In the genomic region with DNA sequence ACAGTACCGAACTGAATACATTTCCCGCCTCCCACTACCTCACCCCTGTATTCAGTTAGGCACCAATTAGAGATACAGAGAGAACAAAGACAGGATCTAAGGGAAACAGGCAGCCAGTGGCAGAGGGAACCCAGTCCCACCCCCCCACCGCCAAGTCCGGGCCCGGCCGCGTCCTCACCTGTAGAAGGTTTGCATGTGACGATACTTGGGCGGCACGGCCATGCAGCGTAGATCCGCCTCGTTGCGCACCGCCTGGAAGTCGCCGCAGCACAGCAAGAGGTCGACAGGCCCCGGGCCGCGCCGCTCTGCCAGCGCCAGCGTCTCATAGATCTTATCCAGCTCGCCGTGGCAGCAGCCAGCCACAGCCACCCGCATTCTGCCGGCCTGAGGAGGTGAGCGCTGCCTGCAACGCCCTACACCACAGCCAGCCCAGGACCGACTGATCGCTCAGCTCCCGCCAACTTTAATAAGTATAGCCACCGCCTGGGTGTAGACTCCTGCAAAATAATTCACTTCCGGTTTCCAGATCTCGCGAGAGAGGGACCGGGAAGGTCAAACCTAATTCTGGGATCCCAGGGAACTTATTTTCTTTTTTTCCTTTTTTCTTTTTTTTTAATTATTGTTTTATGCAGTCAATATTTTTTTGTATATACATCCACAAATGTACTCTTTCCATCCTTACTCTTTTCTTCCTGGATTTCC, we compare ENCODE assay signal across 8 cellular contexts. TPM values are rescaled to one million over a fixed set of nuclear protein-coding genes. Genes with fewer than 3 reads are reported as not detected.
DNase-seq lines count a peak whose midpoint lies in the region; ATAC-seq, FAIRE-seq and TF ChIP-seq lines count a peak whose summit lies in the region.

A gene with protein sequence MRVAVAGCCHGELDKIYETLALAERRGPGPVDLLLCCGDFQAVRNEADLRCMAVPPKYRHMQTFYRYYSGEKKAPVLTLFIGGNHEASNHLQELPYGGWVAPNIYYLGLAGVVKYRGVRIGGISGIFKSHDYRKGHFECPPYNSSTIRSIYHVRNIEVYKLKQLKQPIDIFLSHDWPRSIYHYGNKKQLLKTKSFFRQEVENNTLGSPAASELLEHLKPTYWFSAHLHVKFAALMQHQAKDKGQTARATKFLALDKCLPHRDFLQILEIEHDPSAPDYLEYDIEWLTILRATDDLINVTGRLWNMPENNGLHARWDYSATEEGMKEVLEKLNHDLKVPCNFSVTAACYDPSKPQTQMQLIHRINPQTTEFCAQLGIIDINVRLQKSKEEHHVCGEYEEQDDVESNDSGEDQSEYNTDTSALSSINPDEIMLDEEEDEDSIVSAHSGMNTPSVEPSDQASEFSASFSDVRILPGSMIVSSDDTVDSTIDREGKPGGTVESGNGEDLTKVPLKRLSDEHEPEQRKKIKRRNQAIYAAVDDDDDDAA (minus strand): TSS at position 501 of the 702 bp plus-strand sequence. CDS start 126 bp downstream, at position 375.

- DNase-seq in AG08395 (ENCODE audit: low spot score) (peak; percentile 85), NCI-H2196 treated with DMSO at 0.1 percent for 48 hours (lab: John Stamatoyannopoulos, UW; ENCODE audit: unreplicated experiment) (peak; percentile 79), cardiac fibroblast (ENCODE audit: low read depth in 2 of 2) (peak; percentile 85 to 88), iPS-NIHi11 (ENCODE audit: low spot score) (peak; percentile 76), small intestine (peak; percentile 90)

- H3K9me3 ChIP-seq in small intestine (ENCODE audit: control insufficient read depth, low read depth): no peaks in the 10 kb centered on the region

- WGBS in small intestine, 3 donors: 0% methylated on average over 37 to 38 of the region's 38 CpGs

- FAIRE-seq in small intestine (lab: Jason Lieb, UNC): no peak

- TF ChIP-seq CTCF in WI38 (IDR thresholded peaks at IDR 0.05; ENCODE audit: low read depth, low read length) (no peak), cardiac fibroblast (IDR thresholded peaks at IDR 0.05; ENCODE audit: low read depth, low read length) (no peak)

- no peaks in the 10 kb centered on the region for H3K36me3 ChIP-seq in small intestine (ENCODE audit: control insufficient read depth in 2 of 2, insufficient read depth in 2 of 2, low read length in 2 of 2)

- H3K27ac ChIP-seq in small intestine (ENCODE audit: low read depth in 1 of 2, low read length in 1 of 2): peak within 1 kb of the TSS; percentile 73 to 90

- H3K27me3 ChIP-seq in small intestine (ENCODE audit: control insufficient read depth in 2 of 2, insufficient read depth in 2 of 2, low read length in 2 of 2): no peaks in the 10 kb centered on the region

- peaks cover 0 to 5% of the 10 kb centered on the region in 2 donors for H3K4me1 ChIP-seq in small intestine (ENCODE audit: control insufficient read depth in 2 of 2, insufficient read depth in 1 of 2, low read depth in 1 of 2, low read length in 1 of 2)

- H3K4me3 ChIP-seq in WI38 (ENCODE audit: low read depth, low read length) (peak within 1 kb of the TSS; percentile 77), cardiac fibroblast (replicated peaks in 1 of 2; ENCODE audit: low read depth in 2 of 2, low read length in 2 of 2) (peak within 1 kb of the TSS; percentile 74 to 92), small intestine (ENCODE audit: low read depth in 1 of 2, low read length in 2 of 2) (peak within 1 kb of the TSS; percentile 88 to 94)

- peak; percentile 93 for ATAC-seq in GM18907 (IDR thresholded peaks at IDR 0.05; ENCODE audit: unreplicated experiment)
- ATAC-seq in HG03139 (IDR thresholded peaks at IDR 0.05; ENCODE audit: unreplicated experiment): peak; percentile 93

RNA-seq across cellular contexts. Expression of the gene that starts here (rescaled TPM):
- polyA plus RNA-seq in small intestine: 1 to 10 TPM; 4.9 to 8.4 (median 6.5) TPM

Comparison
In these comparisons a context has a peak if more than half of its experiments do, and no peak if none do; other contexts are left out.
1. Peak in every context shown above with its lines: DNase-seq, ATAC-seq, H3K4me3 ChIP-seq and H3K27ac ChIP-seq.